ENCODE assay signal across 27 cellular contexts in genomic region chr2:60106836-60107529, GRCh38.
"Had no signal": no experiment of that assay in that cellular context is flagged by ENCODE, and none has a peak within 500 bp of the region (broad histone marks: within the 10 kb centered on the region; RNA-seq: fewer than 3 reads in every experiment).

No MANE protein-coding gene starts in this region.

- H3K4me1 ChIP-seq: ascending aorta, esophagus squamous epithelium, lower lobe of right lung, right lobe of liver, uterus had no signal

- H3K9me3 Mint-ChIP-seq: activated B cell treated with CpG ODN at 0.5 μM for 24 hours; activated naive CD4-positive, alpha-beta T cell treated with anti-CD3 and anti-CD28 coated beads, Interleukin-2, amount 10 ng/mL, durations not matched to agents 7 days and 5 days; activated naive CD8-positive, alpha-beta T cell treated with anti-CD3 and anti-CD28 coated beads, Interleukin-2, amount 10 ng/mL, durations not matched to agents 7 days and 5 days; naive thymus-derived CD8-positive, alpha-beta T cell; neural crest cell; T-cell; type B pancreatic cell had no signal

- H3K27ac ChIP-seq: ascending aorta, brain microvascular endothelial cell, epithelial cell of prostate, esophagus squamous epithelium, lower lobe of right lung, right lobe of liver, thoracic aorta, uterus had no signal

- H3K27ac Mint-ChIP-seq: activated B cell treated with CpG ODN at 0.5 μM for 24 hours; activated naive CD4-positive, alpha-beta T cell treated with anti-CD3 and anti-CD28 coated beads, Interleukin-2, amount 10 ng/mL, durations not matched to agents 7 days and 5 days; activated naive CD8-positive, alpha-beta T cell treated with anti-CD3 and anti-CD28 coated beads, Interleukin-2, amount 10 ng/mL, durations not matched to agents 7 days and 5 days; T-cell; type B pancreatic cell had no signal

- H3K27me3 Mint-ChIP-seq: activated B cell treated with CpG ODN at 0.5 μM for 24 hours; activated naive CD4-positive, alpha-beta T cell treated with anti-CD3 and anti-CD28 coated beads, Interleukin-2, amount 10 ng/mL, durations not matched to agents 7 days and 5 days had no signal

- H3K36me3 ChIP-seq: ascending aorta, brain microvascular endothelial cell, esophagus squamous epithelium, lower lobe of right lung, right lobe of liver, thoracic aorta, uterus had no signal

- ATAC-seq: lower lobe of right lung; naive thymus-derived CD8-positive, alpha-beta T cell; right lobe of liver; stimulated activated naive CD8-positive, alpha-beta T cell treated with anti-CD3 and anti-CD28 coated beads, Interleukin-15, Interleukin-2, amounts not matched to agents 100 U/mL and 50 U/mL, for 24 hours; T-cell had no signal

- H3K27me3 ChIP-seq: ascending aorta, brain microvascular endothelial cell, esophagus squamous epithelium, right lobe of liver, uterus had no signal

- H3K4me1 Mint-ChIP-seq: neural crest cell had no signal

- H3K36me3 Mint-ChIP-seq: activated naive CD4-positive, alpha-beta T cell treated with anti-CD3 and anti-CD28 coated beads, Interleukin-2, amount 10 ng/mL, durations not matched to agents 7 days and 5 days; activated naive CD8-positive, alpha-beta T cell treated with anti-CD3 and anti-CD28 coated beads, Interleukin-2, amount 10 ng/mL, durations not matched to agents 7 days and 5 days; naive thymus-derived CD8-positive, alpha-beta T cell; T-cell; type B pancreatic cell had no signal

- H3K4me3 Mint-ChIP-seq: activated B cell treated with CpG ODN at 0.5 μM for 24 hours; activated naive CD4-positive, alpha-beta T cell treated with anti-CD3 and anti-CD28 coated beads, Interleukin-2, amount 10 ng/mL, durations not matched to agents 7 days and 5 days; activated naive CD8-positive, alpha-beta T cell treated with anti-CD3 and anti-CD28 coated beads, Interleukin-2, amount 10 ng/mL, durations not matched to agents 7 days and 5 days; naive thymus-derived CD8-positive, alpha-beta T cell; neural crest cell; T-cell; type B pancreatic cell had no signal

- H3K9me3 ChIP-seq: ascending aorta, esophagus squamous epithelium, lower lobe of right lung, thoracic aorta, uterus had no signal

- DNase-seq: activated B cell treated with CpG ODN at 0.5 μM for 24 hours; activated CD4-positive, alpha-beta T cell treated with anti-CD3 and anti-CD28 coated beads, Interleukin-2, amount 50 U/mL, for 4 hours; activated CD8-positive, alpha-beta memory T cell treated with anti-CD3 and anti-CD28 coated beads for 24 hours; activated gamma-delta T cell; activated naive CD4-positive, alpha-beta T cell treated with anti-CD3 and anti-CD28 coated beads, Interleukin-2, amount 10 ng/mL, durations not matched to agents 7 days and 5 days; activated naive CD8-positive, alpha-beta T cell treated with anti-CD3 and anti-CD28 coated beads, Interleukin-2, amount 10 ng/mL, durations not matched to agents 7 days and 5 days; brain microvascular endothelial cell; dermis blood vessel endothelial cell; effector CD4-positive, alpha-beta T cell; esophagus squamous epithelium; hippocampal formation; kidney; lower lobe of right lung; mesenchymal stem cell; naive thymus-derived CD8-positive, alpha-beta T cell; occipital lobe; right lobe of liver; stimulated activated CD4-positive, alpha-beta T cell treated with anti-CD3 and anti-CD28 coated beads, Interleukin-12 subunit alpha, Interleukin-12 subunit beta, amount 100 ng/mL, for 4 hours; stimulated activated CD4-positive, alpha-beta T cell treated with anti-CD3 and anti-CD28 coated beads, Interleukin-4, amount 100 ng/mL, for 1 hour; stimulated activated naive CD8-positive, alpha-beta T cell treated with anti-CD3 and anti-CD28 coated beads, Interleukin-15, Interleukin-2, amounts not matched to agents 100 U/mL and 50 U/mL, for 24 hours; T-cell had no signal

- H3K4me3 ChIP-seq: ascending aorta, esophagus squamous epithelium, lower lobe of right lung, right lobe of liver, thoracic aorta, uterus had no signal
